Comparison of ENCODE assay signal across 18 cellular contexts in the genomic region with DNA sequence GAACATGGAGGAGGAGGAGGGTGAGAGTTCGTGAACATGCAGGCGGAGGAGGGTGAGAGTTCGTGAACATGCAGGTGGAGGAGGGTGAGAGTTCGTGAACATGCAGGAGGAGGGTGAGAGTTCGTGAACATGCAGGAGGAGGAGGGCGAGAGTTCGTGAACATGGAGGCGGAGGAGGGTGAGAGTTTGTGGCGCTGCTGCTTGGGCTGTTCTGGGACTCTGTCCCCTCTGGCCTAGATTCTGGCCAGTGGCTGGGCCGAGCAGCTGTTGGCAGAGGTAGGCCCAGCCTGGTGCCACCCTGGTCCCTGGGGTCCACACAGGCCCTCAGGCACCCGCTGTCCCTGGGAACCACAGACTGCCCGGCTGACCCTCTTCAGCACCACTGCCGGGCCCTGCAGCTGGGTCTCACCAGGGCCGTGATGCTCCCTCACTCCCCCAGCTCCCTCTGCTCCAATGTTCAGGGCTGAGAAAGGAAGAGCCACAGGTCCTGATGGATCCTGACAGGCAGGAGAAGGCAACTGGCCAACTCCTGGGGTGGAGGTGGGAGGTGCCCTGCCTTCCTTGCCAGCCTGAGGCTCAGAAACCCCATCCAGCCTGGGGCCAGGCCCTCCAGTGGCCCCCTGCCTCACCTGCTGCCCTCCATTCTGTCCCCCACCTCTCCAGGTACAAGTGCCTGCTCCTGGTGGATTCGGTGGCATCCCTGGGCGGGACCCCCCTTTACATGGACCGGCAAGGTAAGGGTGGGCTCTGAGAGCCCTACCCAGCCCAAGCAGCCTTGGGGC. TPM values are rescaled to one million over a fixed set of nuclear protein-coding genes. Genes with fewer than 3 reads are reported as not detected.
"Had no signal": no experiment of that assay in that cellular context is flagged by ENCODE, and none has a peak within 500 bp of the region (broad histone marks: within the 10 kb centered on the region; RNA-seq: fewer than 3 reads in every experiment).

No MANE protein-coding gene starts in this region.

- H2AFZ ChIP-seq: hepatocyte had no signal

- DNase-seq: activated naive CD4-positive, alpha-beta T cell treated with anti-CD3 and anti-CD28 coated beads, Interleukin-2, amount 10 ng/mL, durations not matched to agents 7 days and 5 days; islet precursor cell; mesenchymal stem cell; small intestine; stimulated activated naive CD8-positive, alpha-beta T cell treated with anti-CD3 and anti-CD28 coated beads, Interleukin-15, Interleukin-2, amounts not matched to agents 100 U/mL and 50 U/mL, for 24 hours; T-cell; T-helper 9 cell; trophoblast cell had no signal

- H3K4me1 ChIP-seq: gastroesophageal sphincter, left lung had no signal

- H3K27ac ChIP-seq: cardiac muscle cell, gastroesophageal sphincter, hepatocyte, left lung, neutrophil had no signal

- ATAC-seq: gastroesophageal sphincter; left lung; naive thymus-derived CD8-positive, alpha-beta T cell; stimulated activated naive CD8-positive, alpha-beta T cell treated with anti-CD3 and anti-CD28 coated beads, Interleukin-15, Interleukin-2, amounts not matched to agents 100 U/mL and 50 U/mL, for 24 hours; T-cell had no signal

- H3K79me2 ChIP-seq: hepatocyte had no signal

- H3K4me3 ChIP-seq: cardiac muscle cell, gastroesophageal sphincter, hepatocyte, left lung had no signal

- H3K4me2 ChIP-seq: hepatocyte had no signal

- H3K27me3 ChIP-seq: cardiac muscle cell, hepatocyte, left lung, neutrophil had no signal

- H3K36me3 ChIP-seq: cardiac muscle cell, gastroesophageal sphincter, left lung, neutrophil had no signal

- FAIRE-seq: colon, endometrium, small intestine had no signal

- H3K9me3 ChIP-seq: gastroesophageal sphincter, left lung, neutrophil had no signal

RNA-seq across cellular contexts. Expression of gene AGXT, which starts 3.9 kb away (rescaled TPM):
- total RNA-seq: activated CD8-positive, alpha-beta memory T cell treated with anti-CD3 and anti-CD28 coated beads for 36 hours; gastroesophageal sphincter; left lung; naive thymus-derived CD8-positive, alpha-beta T cell had no signal
- polyA plus RNA-seq: esophagus; naive thymus-derived CD8-positive, alpha-beta T cell had no signal

RNA-seq across cellular contexts. Expression of gene MAB21L4, which starts 23.4 kb away (rescaled TPM):
- total RNA-seq: activated CD8-positive, alpha-beta memory T cell treated with anti-CD3 and anti-CD28 coated beads for 36 hours; cardiac muscle cell; naive thymus-derived CD8-positive, alpha-beta T cell; T-cell had no signal
- polyA plus RNA-seq: cardiac muscle cell; naive thymus-derived CD8-positive, alpha-beta T cell had no signal

RNA-seq across cellular contexts. Expression of gene CROCC2, which starts 33.6 kb away (rescaled TPM):
- total RNA-seq: activated CD8-positive, alpha-beta memory T cell treated with anti-CD3 and anti-CD28 coated beads for 36 hours; cardiac muscle cell; gastroesophageal sphincter; naive thymus-derived CD8-positive, alpha-beta T cell; T-cell had no signal
- polyA plus RNA-seq: cardiac muscle cell; naive thymus-derived CD8-positive, alpha-beta T cell had no signal

RNA-seq across cellular contexts. Expression of gene KIF1A, which starts 52.5 kb away (rescaled TPM):
- total RNA-seq: naive thymus-derived CD8-positive, alpha-beta T cell had no signal
